In the genomic region with DNA sequence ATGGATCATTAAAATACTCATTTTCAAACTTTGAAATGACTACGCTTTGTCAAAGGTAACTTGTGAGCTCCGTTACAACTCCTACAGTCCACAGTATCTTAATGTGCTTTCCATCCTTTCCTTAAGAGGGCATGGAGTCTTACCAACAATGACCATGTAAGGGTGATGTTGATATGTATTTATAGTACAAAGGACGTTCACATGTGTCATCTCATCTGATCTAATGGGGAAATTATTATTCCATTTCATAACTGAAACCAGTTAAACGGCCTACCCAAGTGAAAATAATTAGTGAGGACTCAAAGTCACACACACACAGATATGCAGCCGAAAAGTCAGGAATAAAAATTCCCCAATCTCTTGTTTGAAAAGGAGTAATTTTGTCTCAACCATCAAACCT, we compare ENCODE assay signal across 19 cellular contexts. TPM values are rescaled to one million over a fixed set of nuclear protein-coding genes. Genes with fewer than 3 reads are reported as not detected.
DNase-seq lines count a peak whose midpoint lies in the region; ATAC-seq and TF ChIP-seq lines count a peak whose summit lies in the region.
"Had no signal": no experiment of that assay in that cellular context is flagged by ENCODE, and none has a peak within 500 bp of the region (broad histone marks: within the 10 kb centered on the region; RNA-seq: fewer than 3 reads in every experiment).

No MANE protein-coding gene starts in this region.

- peaks cover 5 to 67% of the 10 kb centered on the region in 2 experiments; a peak in 3 of 4 replicates for H3K79me1 ChIP-seq in IMR-90 (ENCODE audit: low read depth in 1 of 2, low read length in 2 of 2)

- H4K20me1 ChIP-seq in IMR-90 (ENCODE audit: insufficient read depth, low read length) (peaks cover 72% of the 10 kb centered on the region), fibroblast of lung (ENCODE audit: control insufficient read depth, extremely low read depth, insufficient read depth, low read length) (peaks cover 2% of the 10 kb centered on the region)

- no peaks in the 10 kb centered on the region for H3K27me3 ChIP-seq in IMR-90 (ENCODE audit: control insufficient read depth, insufficient read depth, low read length)
- no peaks in the 10 kb centered on the region for H3K27me3 ChIP-seq in fibroblast of lung (ENCODE audit: control insufficient read depth, insufficient read depth, low read length)
- H3K27me3 ChIP-seq in rectal smooth muscle tissue (ENCODE audit: control insufficient read depth, insufficient read depth, low read length), result no peaks in the 10 kb centered on the region

- H2AFZ ChIP-seq in IMR-90 (replicated peaks; ENCODE audit: low read length, poor library complexity) (no peak overlapping the region), fibroblast of lung (ENCODE audit: low read length) (no peak overlapping the region)

- intact Hi-C loops in IMR-90 (cut with micrococcal nuclease), result no loop called here

- no peak overlapping the region for H2BK15ac ChIP-seq in IMR-90 (ENCODE audit: low read depth, low read length)

- peak overlapping the region; percentile 6; the same call in 1 of the 2 replicates for H3K23ac ChIP-seq in IMR-90 (ENCODE audit: low read depth, low read length)

- H2AK9ac ChIP-seq in IMR-90 (replicated peaks; ENCODE audit: low read depth, low read length, poor library complexity), result no peak overlapping the region

- POLR2A ChIA-PET in IMR-90 (lab: Charles Lee; ENCODE audit: unreplicated experiment), result interaction anchor here (0.6 kb wide), 1 partner anchor 9 kb away, joined by 4 read pairs; no protein-coding TSS in a partner anchor

- H4K5ac ChIP-seq in IMR-90 (ENCODE audit: low read depth, low read length), result no peak overlapping the region

- no peak overlapping the region; the same call in 1 of the 2 replicates for H3K4me2 ChIP-seq in IMR-90 (ENCODE audit: low read depth, low read length)
- peak overlapping the region; percentile 32 for H3K4me2 ChIP-seq in fibroblast of lung (ENCODE audit: extremely low read depth, insufficient read depth, low read length)

- DNase-seq in GM12865 (ENCODE audit: low read depth) (no peak), IMR-90 (peak; percentile 35), fibroblast of lung (ENCODE audit: low read depth in 2 of 2) (peak in 1 of 2 donors; percentile 25), NCI-H2081 (lab: John Stamatoyannopoulos, UW) (no peak), NCI-H526 treated with DMSO at 0.1 percent for 48 hours (lab: John Stamatoyannopoulos, UW) (no peak), SHP77 (lab: John Stamatoyannopoulos, UW) (no peak)
- DNase-seq: activated CD4-positive, alpha-beta T cell treated with anti-CD3 and anti-CD28 coated beads for 4 hours; activated naive CD8-positive, alpha-beta T cell treated with anti-CD3 and anti-CD28 coated beads, Interleukin-2, amount 50 U/mL, for 24 hours; CD4-positive, alpha-beta memory T cell; GF-D8; KG1; naive thymus-derived CD8-positive, alpha-beta T cell; right cardiac atrium; Right ventricle myocardium superior had no signal

- ATAC-seq in IMR-90 (ENCODE audit: low read depth) (no peak), GM19455 (IDR thresholded peaks at IDR 0.05; ENCODE audit: unreplicated experiment) (no peak)
- ATAC-seq: activated naive CD8-positive, alpha-beta T cell treated with anti-CD3 and anti-CD28 coated beads, Interleukin-2, amount 50 U/mL, for 24 hours; naive thymus-derived CD8-positive, alpha-beta T cell; right cardiac atrium; stimulated activated effector memory CD8-positive, alpha-beta T cell treated with anti-CD3 and anti-CD28 coated beads, Interleukin-12 subunit alpha, Interleukin-12 subunit beta, amount 100 ng/mL, for 72 hours had no signal

- no peak for TF ChIP-seq RAD21 in IMR-90 (IDR thresholded peaks at IDR 0.05; ENCODE audit: low read length)

- no peak overlapping the region for H3K56ac ChIP-seq in IMR-90 (ENCODE audit: extremely low read depth, insufficient read depth, low read length)

- H2BK5ac ChIP-seq in IMR-90 (ENCODE audit: low read depth, low read length, poor library complexity, severe bottlenecking), result no peak overlapping the region

- dilution Hi-C loops in IMR-90 (cut with HindIII; ENCODE audit: low sequenced_read_pairs, unreplicated experiment), result no loop called here

- H3K9me1 ChIP-seq in IMR-90 (ENCODE audit: insufficient read depth, low read length), result peaks cover 15% of the 10 kb centered on the region

- H2BK120ac ChIP-seq in IMR-90 (ENCODE audit: low read depth, low read length), result no peak overlapping the region

- H3K36me3 ChIP-seq in IMR-90 (ENCODE audit: control insufficient read depth, insufficient read depth, low read length) (no peaks in the 10 kb centered on the region; the same call in 1 of the 2 replicates), fibroblast of lung (ENCODE audit: control insufficient read depth, insufficient read depth, low read length) (peaks cover 2% of the 10 kb centered on the region), rectal smooth muscle tissue (ENCODE audit: control insufficient read depth, insufficient read depth, low read length) (no peaks in the 10 kb centered on the region)
- H3K36me3 ChIP-seq: thoracic aorta had no signal

- no peak for TF ChIP-seq POLR2A in IMR-90 (IDR thresholded peaks at IDR 0.05; ENCODE audit: low read depth, low read length)

- no peak overlapping the region for H3K14ac ChIP-seq in IMR-90 (replicated peaks; ENCODE audit: low read depth, low read length)

- no peak overlapping the region for H4K91ac ChIP-seq in IMR-90 (ENCODE audit: insufficient read depth, low read depth, low read length)

- H3K9me3 ChIP-seq in IMR-90 (ENCODE audit: control insufficient read depth, insufficient read depth, low read length), result no peaks in the 10 kb centered on the region
- no peaks in the 10 kb centered on the region for H3K9me3 ChIP-seq in fibroblast of lung (ENCODE audit: control insufficient read depth, insufficient read depth, low read depth, low read length)
- H3K9me3 ChIP-seq: thoracic aorta had no signal

- in situ Hi-C loops in IMR-90 (cut with MboI; ENCODE audit: low sequenced_read_pairs), result no loop called here

- H3K79me2 ChIP-seq in fibroblast of lung (ENCODE audit: control insufficient read depth, insufficient read depth, low read length), result peaks cover 97% of the 10 kb centered on the region

- H3K18ac ChIP-seq in IMR-90 (ENCODE audit: low read depth, low read length), result no peak overlapping the region

- H2AK5ac ChIP-seq in IMR-90 (ENCODE audit: low read depth, low read length), result no peak overlapping the region

- H3K4me3 ChIP-seq in GM12865 (ENCODE audit: low read depth, low read length) (peak overlapping the region; percentile 45), IMR-90 (ENCODE audit: insufficient read depth, low read depth, low read length) (no peak overlapping the region), fibroblast of lung (replicated peaks in 1 of 4; ENCODE audit: control extremely low read depth in 1 of 4, insufficient read depth in 1 of 4, low read depth in 3 of 4, low read length in 4 of 4) (no peak overlapping the region), rectal smooth muscle tissue (ENCODE audit: low read length) (no peak overlapping the region)
- H3K4me3 ChIP-seq: lung, thoracic aorta had no signal

- no TSS peak for BruUV-seq in IMR-90 (replicated peaks; lab: Mats Ljungman, UMichigan)

- CTCF ChIA-PET in IMR-90 (lab: Yijun Ruan, JAX), result interaction anchor here (1.4 kb wide), 1 partner anchor 10 kb away, joined by 3 read pairs; no protein-coding TSS in a partner anchor

- H3K4me1 ChIP-seq in IMR-90 (ENCODE audit: control insufficient read depth, insufficient read depth, low read length) (peaks cover 3% of the 10 kb centered on the region; the same call in 1 of the 2 replicates), fibroblast of lung (ENCODE audit: control insufficient read depth, extremely low read depth, insufficient read depth, low read length) (no peaks in the 10 kb centered on the region), rectal smooth muscle tissue (ENCODE audit: control insufficient read depth, insufficient read depth, low read length) (peaks cover 27% of the 10 kb centered on the region)

- no peak overlapping the region for H3K4ac ChIP-seq in IMR-90 (ENCODE audit: low read depth, low read length)

- no peak overlapping the region for H2BK20ac ChIP-seq in IMR-90 (ENCODE audit: low read depth, low read length)

- H3K27ac ChIP-seq in IMR-90 (ENCODE audit: insufficient read depth, low read length), result no peak overlapping the region
- no peak overlapping the region for H3K27ac ChIP-seq in fibroblast of lung (ENCODE audit: insufficient read depth, low read length)
- H3K27ac ChIP-seq in rectal smooth muscle tissue (ENCODE audit: low read depth, low read length), result peak overlapping the region; percentile 86
- H3K27ac ChIP-seq: thoracic aorta had no signal

- WGBS in IMR-90 (ENCODE audit: extremely low coverage in 2 of 2, insufficient read length in 1 of 2), 2 experiments, result no CpG with 5 or more reads among the region's 5 CpGs

- TF ChIP-seq CTCF in GM12865 (IDR thresholded peaks at IDR 0.05; ENCODE audit: insufficient read depth, low read depth, low read length, missing control alignments) (no peak), IMR-90 (conservative IDR thresholded peaks at IDR 0.05; ENCODE audit: low read depth, low read length) (no peak), fibroblast of lung (conservative IDR thresholded peaks at IDR 0.05 in 1 of 2, IDR thresholded peaks at IDR 0.05 in 1 of 2; ENCODE audit: low read depth in 1 of 2, low read length in 2 of 2) (no peak)

- H4K8ac ChIP-seq in IMR-90 (ENCODE audit: low read depth in 2 of 2, low read length in 2 of 2), result no peak overlapping the region

- H3K9ac ChIP-seq in IMR-90 (ENCODE audit: low read depth, low read length), result no peak overlapping the region
- no peak overlapping the region for H3K9ac ChIP-seq in fibroblast of lung (ENCODE audit: insufficient read depth, low read length)
- H3K9ac ChIP-seq in rectal smooth muscle tissue (ENCODE audit: low read length), result no peak overlapping the region

TF ChIP-seq in IMR-90, 13 proteins besides CTCF, POLR2A, EP300 and RAD21 (continues in another document):
- TF ChIP-seq, protein P1, sequence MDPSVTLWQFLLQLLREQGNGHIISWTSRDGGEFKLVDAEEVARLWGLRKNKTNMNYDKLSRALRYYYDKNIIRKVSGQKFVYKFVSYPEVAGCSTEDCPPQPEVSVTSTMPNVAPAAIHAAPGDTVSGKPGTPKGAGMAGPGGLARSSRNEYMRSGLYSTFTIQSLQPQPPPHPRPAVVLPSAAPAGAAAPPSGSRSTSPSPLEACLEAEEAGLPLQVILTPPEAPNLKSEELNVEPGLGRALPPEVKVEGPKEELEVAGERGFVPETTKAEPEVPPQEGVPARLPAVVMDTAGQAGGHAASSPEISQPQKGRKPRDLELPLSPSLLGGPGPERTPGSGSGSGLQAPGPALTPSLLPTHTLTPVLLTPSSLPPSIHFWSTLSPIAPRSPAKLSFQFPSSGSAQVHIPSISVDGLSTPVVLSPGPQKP (IDR thresholded peaks at IDR 0.05; ENCODE audit: borderline replicate concordance, low read depth, low read length), result no peak
- no peak for TF ChIP-seq MAZ (IDR thresholded peaks at IDR 0.05; ENCODE audit: borderline replicate concordance, low read depth, low read length)

RNA-seq across cellular contexts. Expression of a gene that starts 9.6 kb away (rescaled TPM):
- 16.5 and 27.2 TPM in 2 replicates for total RNA-seq in IMR-90 (2012; rRNA removed)
- 7.8 and 11.8 TPM in 2 replicates for polyA plus RNA-seq in IMR-90 (2012; rRNA removed)
- 1.1 and 4.1 TPM in 2 replicates for polyA plus RNA-seq in IMR-90 (2012; cell fraction: cytosol; rRNA removed)
- 0.81 and 8.1 TPM in 2 replicates for polyA plus RNA-seq in IMR-90 (2012; cell fraction: nucleus; rRNA removed; ENCODE audit: low replicate concordance)
- 23.6 and 36.3 TPM in 2 replicates for total RNA-seq in fibroblast of lung
- polyA plus RNA-seq in fibroblast of lung, result 17.3 and 18.9 TPM in 2 replicates
- 12.5 and 19.4 TPM in 2 replicates for polyA plus RNA-seq in fibroblast of lung (2012)
- polyA minus RNA-seq in fibroblast of lung (ENCODE audit: low replicate concordance), result 1.8 and 2.3 TPM in 2 replicates
